26 cellular contexts compared by ENCODE assay signal in the genomic region with DNA sequence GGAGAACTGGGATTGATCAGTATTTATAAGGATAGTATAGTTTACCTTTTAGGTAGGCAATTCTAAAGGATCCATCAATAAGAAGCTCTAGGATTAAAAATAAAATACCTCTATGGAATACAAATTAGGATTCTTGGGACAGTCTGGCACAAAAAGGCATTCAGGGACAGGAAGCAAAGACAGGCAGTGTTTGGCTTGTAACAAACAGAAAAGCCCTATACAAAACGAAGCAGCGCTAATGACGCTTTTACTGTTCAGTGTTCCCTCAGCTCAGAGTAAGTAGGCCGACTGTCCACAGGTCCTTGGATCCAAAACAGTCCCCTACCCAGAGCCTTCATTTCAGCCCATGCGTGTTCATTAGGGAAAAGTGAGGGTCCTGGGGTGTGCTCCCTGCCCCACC.
DNase-seq lines count a peak whose midpoint lies in the region; ATAC-seq, FAIRE-seq and TF ChIP-seq lines count a peak whose summit lies in the region.
"Had no signal": no experiment of that assay in that cellular context is flagged by ENCODE, and none has a peak within 500 bp of the region (broad histone marks: within the 10 kb centered on the region; RNA-seq: fewer than 3 reads in every experiment).

No MANE protein-coding gene starts in this region.

- CTCF ChIA-PET in K562 (lab: Yijun Ruan, JAX; ENCODE audit: low intra/inter-chr PET ratio) = no interaction called here

- intact Hi-C loops in K562 (cut with micrococcal nuclease) (no loop called here), posterior vena cava (cut with DNase I) (no loop called here)

- H3K9me3 Mint-ChIP-seq in endodermal cell = no peaks in the 10 kb centered on the region
- H3K9me3 Mint-ChIP-seq: CD8-positive, alpha-beta memory T cell had no signal

- H3K27me3 Mint-ChIP-seq in endodermal cell (ENCODE audit: insufficient read depth) = peaks cover 4% of the 10 kb centered on the region

- H3K23ac ChIP-seq in neuronal stem cell (ENCODE audit: low read depth, low read length, poor library complexity) = no peak overlapping the region

- no peak overlapping the region for H4K91ac ChIP-seq in neuronal stem cell (ENCODE audit: low read depth, low read length, poor library complexity)

- H3K18ac ChIP-seq in neuronal stem cell (ENCODE audit: low read length) = no peak overlapping the region

- H3F3A ChIP-seq in MM.1S (ENCODE audit: insufficient read depth, low read length) = peaks cover 14% of the 10 kb centered on the region; the same call in 1 of the 2 replicates

- TF ChIP-seq CTCF in DND-41 (IDR thresholded peaks at IDR 0.05; ENCODE audit: borderline replicate concordance, extremely low read depth, low read length, poor library complexity, severe bottlenecking) (no peak), MM.1S (IDR thresholded peaks at IDR 0.05; ENCODE audit: low read length) (no peak), K562 (IDR thresholded peaks at IDR 0.05 in 2 of 3, conservative IDR thresholded peaks at IDR 0.05 in 1 of 3; ENCODE audit: insufficient read depth in 2 of 3, low read depth in 1 of 3, low read length in 3 of 3) (no peak), endodermal cell (conservative IDR thresholded peaks at IDR 0.05) (no peak)

- no peak for TF ChIP-seq EP300 in K562 (IDR thresholded peaks at IDR 0.05; ENCODE audit: low read length)

- no peaks in the 10 kb centered on the region for H3K27me3 ChIP-seq in DND-41 (ENCODE audit: insufficient read depth, low read length, poor library complexity)
- H3K27me3 ChIP-seq in MM.1S (replicated peaks; ENCODE audit: insufficient read depth, low read length) = no peaks in the 10 kb centered on the region
- H3K27me3 ChIP-seq in K562 (ENCODE audit: control insufficient read depth in 2 of 2, insufficient read depth in 2 of 2, low read length in 2 of 2) = no peaks in the 10 kb centered on the region
- no peaks in the 10 kb centered on the region for H3K27me3 ChIP-seq in neuronal stem cell (ENCODE audit: control insufficient read depth in 3 of 3, insufficient read depth in 3 of 3, low read depth in 1 of 3, low read length in 3 of 3)
- H3K27me3 ChIP-seq in endodermal cell (ENCODE audit: control insufficient read depth, insufficient read depth, low read length, poor library complexity, severe bottlenecking) = no peaks in the 10 kb centered on the region
- H3K27me3 ChIP-seq: BE2C had no signal

- H3K27ac ChIP-seq in DND-41 (ENCODE audit: low read length) = no peak overlapping the region
- H3K27ac ChIP-seq in MM.1S (ENCODE audit: low read length) = peak overlapping the region; percentile 69; the same call in 1 of the 2 replicates
- H3K27ac ChIP-seq in K562 (ENCODE audit: extremely low read depth, low read depth, low read length) = no peak overlapping the region
- no peak overlapping the region for H3K27ac ChIP-seq in neuronal stem cell (replicated peaks; ENCODE audit: low read length)
- no peak overlapping the region for H3K27ac ChIP-seq in endodermal cell (ENCODE audit: low read depth, low read length)
- H3K27ac ChIP-seq: SK-N-MC had no signal

- H3K9ac ChIP-seq in DND-41 (ENCODE audit: low read depth, low read length) = no peak overlapping the region
- peak overlapping the region; percentile 22; the same call in 1 of the 2 replicates for H3K9ac ChIP-seq in MM.1S (ENCODE audit: low read length)
- no peak overlapping the region for H3K9ac ChIP-seq in K562 (ENCODE audit: insufficient read depth in 1 of 2, low read depth in 2 of 2, low read length in 2 of 2)
- no peak overlapping the region for H3K9ac ChIP-seq in neuronal stem cell (ENCODE audit: low read depth, low read length, poor library complexity)
- H3K9ac ChIP-seq in endodermal cell (ENCODE audit: extremely low read depth, low read length, poor library complexity, severe bottlenecking) = no peak overlapping the region

- POLR2A ChIA-PET in K562 (lab: Yijun Ruan, JAX) = interaction anchor here (1.4 to 1.5 kb wide), 2 partner anchors 11 to 13 kb away, joined by 4 to 10 read pairs; a partner anchor contains a TSS

- no peak for FAIRE-seq in K562 (lab: Jason Lieb, UNC)
- FAIRE-seq: RCC 7860 had no signal

- no peak for TF ChIP-seq RAD21 in K562 (CRISPR knock-in tag; conservative IDR thresholded peaks at IDR 0.05 in 1 of 2, IDR thresholded peaks at IDR 0.05 in 1 of 2)

- BruUV-seq in K562 (replicated peaks; lab: Mats Ljungman, UMichigan) = no TSS peak

- DNase-seq in DND-41 (no peak), MM.1S (no peak), K562 (ENCODE audit: extremely low read depth in 1 of 4, low spot score in 3 of 4) (no peak), neuronal stem cell (ENCODE audit: low spot score) (no peak), posterior vena cava (ENCODE audit: low spot score) (no peak), endodermal cell (no peak)
- DNase-seq: 8988T; ACHN; BE2C; CD8-positive, alpha-beta memory T cell; DMS 273 treated with DMSO at 0.1 percent for 48 hours; H7; KG1; NCI-H1048; NCI-H1417; NCI-H1694; NCI-H2081; NCI-H226; NCI-H510A; NCI-H69; SIG-M5 had no signal

- H3K9me1 ChIP-seq in K562 (ENCODE audit: control insufficient read depth, insufficient read depth, low read length) = no peaks in the 10 kb centered on the region

- no peaks in the 10 kb centered on the region for H3K36me3 Mint-ChIP-seq in endodermal cell (ENCODE audit: low read depth)
- H3K36me3 Mint-ChIP-seq: CD14-positive monocyte had no signal

- H3K36me3 ChIP-seq in DND-41 (ENCODE audit: insufficient read depth, low read length) (no peaks in the 10 kb centered on the region), MM.1S (replicated peaks; ENCODE audit: insufficient read depth, low read length) (no peaks in the 10 kb centered on the region), K562 (ENCODE audit: control insufficient read depth, insufficient read depth, low read length) (no peaks in the 10 kb centered on the region), neuronal stem cell (replicated peaks in 1 of 2; ENCODE audit: control insufficient read depth in 2 of 2, insufficient read depth in 2 of 2, low read length in 2 of 2) (no peaks in the 10 kb centered on the region), endodermal cell (ENCODE audit: control insufficient read depth, insufficient read depth, low read length) (no peaks in the 10 kb centered on the region)
- H3K36me3 ChIP-seq: BE2C had no signal

- H3K79me1 ChIP-seq in neuronal stem cell (ENCODE audit: low read depth, low read length) = no peaks in the 10 kb centered on the region

- H3K4me1 ChIP-seq in DND-41 (ENCODE audit: insufficient read depth, low read length) (peaks cover 29% of the 10 kb centered on the region), MM.1S (ENCODE audit: low read length) (peaks cover 29% of the 10 kb centered on the region), K562 (replicated peaks in 1 of 2; ENCODE audit: control insufficient read depth in 2 of 2, insufficient read depth in 2 of 2, low read length in 2 of 2) (peaks cover 0 to 10% of the 10 kb centered on the region in 2 experiments; a peak in 3 of 5 replicates), neuronal stem cell (ENCODE audit: control insufficient read depth in 2 of 2, insufficient read depth in 1 of 2, low read depth in 1 of 2, low read length in 2 of 2) (peaks cover 0 to 11% of the 10 kb centered on the region in 2 donors), endodermal cell (ENCODE audit: control insufficient read depth, insufficient read depth, low read length) (no peaks in the 10 kb centered on the region)
- H3K4me1 ChIP-seq: BE2C had no signal

- H3K9me3 ChIP-seq in DND-41 (ENCODE audit: insufficient read depth, low read length, severe bottlenecking) (no peaks in the 10 kb centered on the region), MM.1S (replicated peaks; ENCODE audit: insufficient read depth, low read length) (no peaks in the 10 kb centered on the region), K562 (replicated peaks; ENCODE audit: control insufficient read depth, insufficient read depth, low read depth, low read length) (no peaks in the 10 kb centered on the region), neuronal stem cell (replicated peaks in 1 of 2; ENCODE audit: control insufficient read depth in 2 of 2, insufficient read depth in 1 of 2, low read depth in 1 of 2, low read length in 2 of 2) (no peaks in the 10 kb centered on the region), endodermal cell (ENCODE audit: control insufficient read depth, low read length) (no peaks in the 10 kb centered on the region)
- H3K9me3 ChIP-seq: BE2C had no signal

- in situ Hi-C loops in K562 (cut with MboI) = no loop called here

- no peak for TF ChIP-seq POLR2A in K562 (conservative IDR thresholded peaks at IDR 0.05)
- no peak for TF ChIP-seq POLR2A in GM18505 (IDR thresholded peaks at IDR 0.05; ENCODE audit: borderline replicate concordance, extremely low read depth, insufficient read depth, insufficient read length)

- H3K4ac ChIP-seq in neuronal stem cell (ENCODE audit: low read length) = no peak overlapping the region

- H2BK5ac ChIP-seq in neuronal stem cell (ENCODE audit: low read length) = no peak overlapping the region

- no peak overlapping the region for H2AK5ac ChIP-seq in neuronal stem cell (ENCODE audit: low read depth, low read length)

- no peak overlapping the region for H3K4me2 ChIP-seq in DND-41 (ENCODE audit: insufficient read depth, low read length)
- peak overlapping the region; percentile 62 for H3K4me2 ChIP-seq in MM.1S (ENCODE audit: low read depth, low read length)
- H3K4me2 ChIP-seq in K562 (ENCODE audit: insufficient read depth, low read length) = no peak overlapping the region
- no peak overlapping the region for H3K4me2 ChIP-seq in neuronal stem cell (ENCODE audit: insufficient read depth, low read length, poor library complexity, severe bottlenecking)

- no peak overlapping the region for H3K4me3 Mint-ChIP-seq in endodermal cell
- H3K4me3 Mint-ChIP-seq: CD14-positive monocyte; CD8-positive, alpha-beta memory T cell had no signal

- H4K8ac ChIP-seq in neuronal stem cell (ENCODE audit: low read depth, low read length) = no peak overlapping the region

- peaks cover 10% of the 10 kb centered on the region for H3K4me1 Mint-ChIP-seq in endodermal cell
- H3K4me1 Mint-ChIP-seq: CD14-positive monocyte had no signal

- WGBS in K562 (ENCODE audit: insufficient coverage, low coverage, missing lambda C conversion rate) = 44% methylated on average over 5 of the region's 5 CpGs
- no CpG with 5 or more reads among the region's 5 CpGs for WGBS in neuronal stem cell (ENCODE audit: extremely low coverage in 2 of 2, insufficient read length in 2 of 2, insufficient replicate concordance in 1 of 2), 2 donors
- WGBS in endodermal cell (ENCODE audit: insufficient coverage in 1 of 2, insufficient read length in 1 of 2), 2 experiments = 85 to 88% methylated on average over 5 of the region's 5 CpGs

- H2BK120ac ChIP-seq in neuronal stem cell (ENCODE audit: low read depth, low read length) = peak overlapping the region; percentile 16

- H3K14ac ChIP-seq in neuronal stem cell (ENCODE audit: low read length) = no peak overlapping the region

- H3K9me2 ChIP-seq in MM.1S (replicated peaks; ENCODE audit: insufficient read depth, low read length) = no peaks in the 10 kb centered on the region

- H3K4me3 ChIP-seq in DND-41 (ENCODE audit: low read depth in 1 of 2, low read length in 2 of 2) = no peak overlapping the region
- H3K4me3 ChIP-seq in MM.1S (ENCODE audit: low read length) = peak overlapping the region; percentile 10; the same call in 1 of the 2 replicates
- no peak overlapping the region for H3K4me3 ChIP-seq in K562
- no peak overlapping the region for H3K4me3 ChIP-seq in neuronal stem cell (ENCODE audit: low read length in 2 of 2)
- H3K4me3 ChIP-seq in endodermal cell (ENCODE audit: low read length) = no peak overlapping the region
- H3K4me3 ChIP-seq: SK-N-MC had no signal

- H2BK12ac ChIP-seq in neuronal stem cell (ENCODE audit: low read length) = no peak overlapping the region

- H2BK15ac ChIP-seq in neuronal stem cell (ENCODE audit: low read length) = no peak overlapping the region

- no peak overlapping the region for H3K27ac Mint-ChIP-seq in endodermal cell
- H3K27ac Mint-ChIP-seq: CD14-positive monocyte; CD8-positive, alpha-beta memory T cell had no signal

- H4K20me1 ChIP-seq in DND-41 (ENCODE audit: insufficient read depth, low read length) = no peaks in the 10 kb centered on the region
- no peaks in the 10 kb centered on the region for H4K20me1 ChIP-seq in MM.1S (ENCODE audit: insufficient read depth, low read length)
- no peaks in the 10 kb centered on the region for H4K20me1 ChIP-seq in K562 (replicated peaks; ENCODE audit: control insufficient read depth, insufficient read depth, low read length)

- no peak for ATAC-seq in DND-41 (ENCODE audit: insufficient read depth, low read depth)
- no peak for ATAC-seq in K562
- no peak for ATAC-seq in GM19023 (IDR thresholded peaks at IDR 0.05; ENCODE audit: unreplicated experiment)
- no peak for ATAC-seq in GM18505 (IDR thresholded peaks at IDR 0.05; ENCODE audit: unreplicated experiment)

- 0 out of 2 replicates have a peak overlapping the region, but pooled peaks have one; percentile 43 for H2AFZ ChIP-seq in DND-41 (ENCODE audit: low read depth, low read length)
- H2AFZ ChIP-seq in MM.1S (ENCODE audit: low read length) = peak overlapping the region; percentile 47
- peak overlapping the region; percentile 11 for H2AFZ ChIP-seq in K562 (ENCODE audit: low read depth, low read length)
- peak overlapping the region; percentile 68 for H2AFZ ChIP-seq in neuronal stem cell (ENCODE audit: low read length)

- H3K79me2 ChIP-seq in DND-41 (ENCODE audit: insufficient read depth, low read length) (no peaks in the 10 kb centered on the region), MM.1S (ENCODE audit: low read length) (no peaks in the 10 kb centered on the region), K562 (ENCODE audit: control insufficient read depth, insufficient read depth, low read length) (no peaks in the 10 kb centered on the region)

Comparison
In these comparisons a context has a peak if more than half of its experiments do, and no peak if none do; other contexts are left out.
1. H2AFZ ChIP-seq: peak in every context shown above with its lines; median percentile 68 in neuronal stem cell; 47 in MM.1S; 43 in DND-41; 11 in K562.